28 cellular contexts compared by ENCODE assay signal in the genomic region with DNA sequence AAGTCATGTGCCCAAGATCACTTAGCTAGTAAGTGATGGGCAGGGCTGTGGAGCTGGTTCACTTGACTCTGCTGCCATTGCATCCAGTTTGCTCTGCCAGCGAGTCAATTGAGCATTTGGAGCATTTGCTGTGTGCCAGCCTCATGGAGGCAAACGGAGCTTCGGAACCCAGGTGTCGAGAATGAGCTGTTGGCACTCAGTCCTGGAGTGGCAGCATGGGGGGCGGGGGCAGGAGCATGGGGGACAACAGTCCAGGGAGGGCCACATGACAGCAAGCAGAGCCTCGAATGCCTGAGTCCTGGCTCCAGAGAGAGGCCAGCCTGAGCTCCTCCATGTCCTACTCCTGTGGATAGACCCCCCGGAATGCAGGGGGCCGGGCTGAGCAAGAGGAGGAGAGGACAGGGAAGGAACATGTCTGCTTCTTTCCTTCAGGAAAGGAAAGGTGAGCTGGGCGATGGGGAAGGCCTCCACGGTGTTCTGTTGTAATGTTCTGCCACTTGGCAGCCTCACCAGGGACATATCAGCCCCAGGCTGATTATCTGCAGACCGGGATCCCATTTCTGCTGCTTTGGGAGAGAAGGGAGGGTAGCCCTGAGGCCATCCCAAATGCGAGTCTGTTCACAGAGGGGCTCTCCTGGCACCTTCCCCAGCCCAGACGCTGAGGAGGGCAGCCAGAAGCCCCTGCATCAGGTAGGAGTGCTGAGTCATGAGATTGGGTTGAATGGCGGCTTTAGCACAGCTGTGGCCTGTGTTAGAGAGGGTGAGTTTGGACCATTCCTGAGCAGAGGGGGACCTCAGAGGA. TPM values are rescaled to one million over a fixed set of nuclear protein-coding genes. Genes with fewer than 3 reads are reported as not detected.
DNase-seq lines count a peak whose midpoint lies in the region; ATAC-seq, FAIRE-seq and TF ChIP-seq lines count a peak whose summit lies in the region.
"Had no signal": no experiment of that assay in that cellular context is flagged by ENCODE, and none has a peak within 500 bp of the region (broad histone marks: within the 10 kb centered on the region; RNA-seq: fewer than 3 reads in every experiment).

No MANE protein-coding gene starts in this region.

- H2BK12ac ChIP-seq in trophoblast cell (ENCODE audit: low read length), result no peak overlapping the region

- no peak overlapping the region for H4K91ac ChIP-seq in trophoblast cell (ENCODE audit: low read depth, low read length)

- POLR2A ChIA-PET in K562 (lab: Yijun Ruan, JAX), result interaction anchor here (1.0 to 1.7 kb wide), 3 partner anchors 12 to 31 kb away, joined by 3 to 4 read pairs (median 3); no protein-coding TSS in a partner anchor

- H3K36me3 ChIP-seq in K562 (ENCODE audit: control insufficient read depth, insufficient read depth, low read length) (peaks cover 12% of the 10 kb centered on the region; the same call in 2 of the 3 replicates), trophoblast cell (ENCODE audit: control insufficient read depth in 1 of 2, insufficient read depth in 2 of 2, low read length in 2 of 2) (no peaks in the 10 kb centered on the region)
- H3K36me3 ChIP-seq: thyroid gland had no signal

- no peak overlapping the region for H4K12ac ChIP-seq in trophoblast cell (ENCODE audit: low read depth, low read length)

- H4K8ac ChIP-seq in trophoblast cell (ENCODE audit: low read depth, low read length), result no peak overlapping the region

- H3K4me1 ChIP-seq in K562 (replicated peaks in 1 of 2; ENCODE audit: control insufficient read depth in 2 of 2, insufficient read depth in 2 of 2, low read length in 2 of 2), result peaks cover 0 to 46% of the 10 kb centered on the region in 2 experiments; a peak in 3 of 5 replicates
- H3K4me1 ChIP-seq in trophoblast cell (ENCODE audit: control insufficient read depth in 1 of 2, insufficient read depth in 2 of 2, low read length in 2 of 2), result peaks cover 10 to 22% of the 10 kb centered on the region in 2 experiments
- H3K4me1 ChIP-seq: thyroid gland had no signal

- no peak overlapping the region for H3K23ac ChIP-seq in trophoblast cell (ENCODE audit: low read length)

- H3K4me3 Mint-ChIP-seq in activated naive CD4-positive, alpha-beta T cell treated with anti-CD3 and anti-CD28 coated beads, Interleukin-2, amount 50 U/mL, for 24 hours, result no peak overlapping the region
- H3K4me3 Mint-ChIP-seq in activated naive CD4-positive, alpha-beta T cell treated with anti-CD3 and anti-CD28 coated beads, Interleukin-2, amount 10 ng/mL, durations not matched to agents 7 days and 5 days, result no peak overlapping the region
- H3K4me3 Mint-ChIP-seq: T-helper 2 cell treated with Interferon-gamma antibody and Interleukin-4, amounts not matched to agents 5 μg/mL and 100 μg/mL, for 36 hours had no signal

- no peaks in the 10 kb centered on the region for H3K27me3 Mint-ChIP-seq in activated naive CD4-positive, alpha-beta T cell treated with anti-CD3 and anti-CD28 coated beads, Interleukin-2, amount 50 U/mL, for 24 hours
- H3K27me3 Mint-ChIP-seq in activated naive CD4-positive, alpha-beta T cell treated with anti-CD3 and anti-CD28 coated beads, Interleukin-2, amount 10 ng/mL, durations not matched to agents 7 days and 5 days, result no peaks in the 10 kb centered on the region

- no peak overlapping the region for H2AK5ac ChIP-seq in trophoblast cell (ENCODE audit: low read length)

- no peak overlapping the region; a peak in 1 of 4 replicates for H3K9ac ChIP-seq in K562 (ENCODE audit: insufficient read depth in 1 of 2, low read depth in 2 of 2, low read length in 2 of 2)
- H3K9ac ChIP-seq in trophoblast cell (ENCODE audit: low read length), result no peak overlapping the region
- H3K9ac ChIP-seq: GM23248 had no signal

- no peak for TF ChIP-seq CTCF in K562 (IDR thresholded peaks at IDR 0.05 in 2 of 3, conservative IDR thresholded peaks at IDR 0.05 in 1 of 3; ENCODE audit: insufficient read depth in 2 of 3, low read depth in 1 of 3, low read length in 3 of 3)

- no peak overlapping the region for H2BK120ac ChIP-seq in trophoblast cell (ENCODE audit: insufficient read depth, low read length, poor library complexity)

- no peaks in the 10 kb centered on the region for H3K36me3 Mint-ChIP-seq in activated naive CD4-positive, alpha-beta T cell treated with anti-CD3 and anti-CD28 coated beads, Interleukin-2, amount 50 U/mL, for 24 hours
- H3K36me3 Mint-ChIP-seq in activated naive CD4-positive, alpha-beta T cell treated with anti-CD3 and anti-CD28 coated beads, Interleukin-2, amount 10 ng/mL, durations not matched to agents 7 days and 5 days, result peaks cover 2% of the 10 kb centered on the region

- no peaks in the 10 kb centered on the region for H3K9me3 Mint-ChIP-seq in activated naive CD4-positive, alpha-beta T cell treated with anti-CD3 and anti-CD28 coated beads, Interleukin-2, amount 50 U/mL, for 24 hours
- H3K9me3 Mint-ChIP-seq in activated naive CD4-positive, alpha-beta T cell treated with anti-CD3 and anti-CD28 coated beads, Interleukin-2, amount 10 ng/mL, durations not matched to agents 7 days and 5 days, result no peaks in the 10 kb centered on the region
- H3K9me3 Mint-ChIP-seq: T-helper 2 cell treated with Interferon-gamma antibody and Interleukin-4, amounts not matched to agents 5 μg/mL and 100 μg/mL, for 36 hours had no signal

- no peak for FAIRE-seq in K562 (lab: Jason Lieb, UNC)
- FAIRE-seq: A204.1, frontal cortex, GM19239, RCC 7860 had no signal

- no peak overlapping the region for H3K4me2 ChIP-seq in K562 (ENCODE audit: insufficient read depth, low read length)
- no peak overlapping the region for H3K4me2 ChIP-seq in trophoblast cell (ENCODE audit: low read length)

- peaks cover 42% of the 10 kb centered on the region for H3K4me1 Mint-ChIP-seq in activated naive CD4-positive, alpha-beta T cell treated with anti-CD3 and anti-CD28 coated beads, Interleukin-2, amount 50 U/mL, for 24 hours
- peaks cover 2% of the 10 kb centered on the region for H3K4me1 Mint-ChIP-seq in activated naive CD4-positive, alpha-beta T cell treated with anti-CD3 and anti-CD28 coated beads, Interleukin-2, amount 10 ng/mL, durations not matched to agents 7 days and 5 days

- in situ Hi-C loops in G401 (cut with HindIII; ENCODE audit: low sequenced_read_pairs) (no loop called here), K562 (cut with MboI) (no loop called here)

- TF ChIP-seq EP300 in K562 (IDR thresholded peaks at IDR 0.05; ENCODE audit: low read length), result no peak

- TF ChIP-seq RAD21 in K562 (CRISPR knock-in tag; conservative IDR thresholded peaks at IDR 0.05 in 1 of 2, IDR thresholded peaks at IDR 0.05 in 1 of 2), result no peak

- WGBS in K562 (ENCODE audit: insufficient coverage, low coverage, missing lambda C conversion rate), result 66% methylated on average over 11 of the region's 14 CpGs
- no CpG with 5 or more reads among the region's 14 CpGs for WGBS in trophoblast cell (ENCODE audit: extremely low coverage, insufficient coverage, insufficient read length)

- no TSS peak for BruUV-seq in K562 (replicated peaks; lab: Mats Ljungman, UMichigan)

- H2AFZ ChIP-seq in K562 (ENCODE audit: low read depth, low read length), result no peak overlapping the region
- H2AFZ ChIP-seq in trophoblast cell (ENCODE audit: insufficient read depth, low read length, poor library complexity), result no peak overlapping the region
- H2AFZ ChIP-seq: GM23248 had no signal

- peak; percentile 21; the same call in 1 of the 3 replicates for ATAC-seq in K562

- no peak overlapping the region for H3K4ac ChIP-seq in trophoblast cell (ENCODE audit: low read depth, low read length)

- H3K27ac Mint-ChIP-seq in activated naive CD4-positive, alpha-beta T cell treated with anti-CD3 and anti-CD28 coated beads, Interleukin-2, amount 50 U/mL, for 24 hours, result peak overlapping the region; percentile 84
- H3K27ac Mint-ChIP-seq in activated naive CD4-positive, alpha-beta T cell treated with anti-CD3 and anti-CD28 coated beads, Interleukin-2, amount 10 ng/mL, durations not matched to agents 7 days and 5 days, result no peak overlapping the region
- H3K27ac Mint-ChIP-seq: T-helper 2 cell treated with Interferon-gamma antibody and Interleukin-4, amounts not matched to agents 5 μg/mL and 100 μg/mL, for 36 hours had no signal

- H4K20me1 ChIP-seq in K562 (replicated peaks; ENCODE audit: control insufficient read depth, insufficient read depth, low read length), result peaks cover 8% of the 10 kb centered on the region; the same call in 1 of the 2 replicates

- H3K27me3 ChIP-seq in K562 (ENCODE audit: control insufficient read depth in 2 of 2, insufficient read depth in 2 of 2, low read length in 2 of 2) (no peaks in the 10 kb centered on the region), trophoblast cell (ENCODE audit: insufficient read depth, low read length) (no peaks in the 10 kb centered on the region)
- H3K27me3 ChIP-seq: esophagus muscularis mucosa, thyroid gland had no signal

- H3K9me3 ChIP-seq in K562 (replicated peaks; ENCODE audit: control insufficient read depth, insufficient read depth, low read depth, low read length), result no peaks in the 10 kb centered on the region
- H3K9me3 ChIP-seq in trophoblast cell (ENCODE audit: insufficient read depth, low read depth, low read length), result peaks cover 4% of the 10 kb centered on the region
- H3K9me3 ChIP-seq: esophagus muscularis mucosa, thyroid gland had no signal

- CTCF ChIA-PET in activated naive CD4-positive, alpha-beta T cell treated with anti-CD3 and anti-CD28 coated beads, Interleukin-2, amount 10 ng/mL, durations not matched to agents 7 days and 5 days (lab: Charles Lee), result interaction anchor here (1.4 kb wide), 1 partner anchor 46 kb away, joined by 3 read pairs; no protein-coding TSS in a partner anchor
- CTCF ChIA-PET in K562 (lab: Yijun Ruan, JAX; ENCODE audit: low intra/inter-chr PET ratio), result no interaction called here

- H2BK5ac ChIP-seq in trophoblast cell (ENCODE audit: low read depth, low read length, poor library complexity), result no peak overlapping the region

- no peak overlapping the region for H3K14ac ChIP-seq in trophoblast cell (ENCODE audit: low read length)

- peaks cover 12% of the 10 kb centered on the region for H3K79me2 ChIP-seq in K562 (ENCODE audit: control insufficient read depth, insufficient read depth, low read length)
- no peaks in the 10 kb centered on the region for H3K79me2 ChIP-seq in trophoblast cell (ENCODE audit: control insufficient read depth, insufficient read depth, low read length, poor library complexity)

- H3K9me1 ChIP-seq in K562 (ENCODE audit: control insufficient read depth, insufficient read depth, low read length), result peaks cover 3% of the 10 kb centered on the region

- no peak for DNase-seq in activated naive CD4-positive, alpha-beta T cell treated with anti-CD3 and anti-CD28 coated beads, Interleukin-2, amount 10 ng/mL, durations not matched to agents 7 days and 5 days
- DNase-seq in G401 (ENCODE audit: low spot score) (peak; percentile 85), K562 (ENCODE audit: extremely low read depth in 1 of 4, low spot score in 3 of 4) (no peak), trophoblast cell (no peak), UCSD-AML1 (lab: John Stamatoyannopoulos, UW; ENCODE audit: unreplicated experiment) (no peak), SW 1271 (lab: John Stamatoyannopoulos, UW) (no peak)
- no peak for DNase-seq in stimulated activated CD4-positive, alpha-beta T cell treated with anti-CD3 and anti-CD28 coated beads, Interleukin-2, amount 100 ng/mL, for 24 hours
- DNase-seq: activated CD4-positive, alpha-beta T cell treated with anti-CD3 and anti-CD28 coated beads, Interleukin-2, amount 50 U/mL, for 48 hours; activated naive CD4-positive, alpha-beta T cell treated with Interleukin-2 at 50 U/mL for 16 hours; effector memory CD4-positive, alpha-beta T cell; GM23248; islet precursor cell; NCI-H1436 treated with DMSO at 0.1 percent for 48 hours; NCI-H2171; NCI-H524; stimulated activated CD4-positive, alpha-beta T cell treated with anti-CD3 and anti-CD28 coated beads, Interleukin-1b, Interleukin-23, amount 100 ng/mL, for 48 hours; stimulated activated naive CD4-positive, alpha-beta T cell; thyroid gland had no signal

- no peaks in the 10 kb centered on the region for H3K79me1 ChIP-seq in trophoblast cell (ENCODE audit: low read length)

- H3K27ac ChIP-seq in K562 (ENCODE audit: extremely low read depth, low read depth, low read length) (no peak overlapping the region), trophoblast cell (ENCODE audit: low read depth, low read length) (no peak overlapping the region)
- H3K27ac ChIP-seq: esophagus muscularis mucosa, GM23248, HL-60, skin epidermis, thyroid gland had no signal

- TF ChIP-seq POLR2A in K562 (conservative IDR thresholded peaks at IDR 0.05), result no peak

- no peak overlapping the region for H3K4me3 ChIP-seq in K562
- no peak overlapping the region for H3K4me3 ChIP-seq in trophoblast cell (ENCODE audit: low read depth, low read length)
- H3K4me3 ChIP-seq: esophagus muscularis mucosa, GM23248, lung, skin epidermis, thyroid gland had no signal

- peak overlapping the region; percentile 2 for H3K18ac ChIP-seq in trophoblast cell (ENCODE audit: low read length)

- intact Hi-C loops in K562 (cut with micrococcal nuclease), result no loop called here

RNA-seq across cellular contexts. Expression of a gene that starts 59.6 kb away (rescaled TPM):
- total RNA-seq in G401 (2014; rRNA removed; shearing (Covaris generic)), result 12.7 and 34.8 TPM in 2 replicates
- total RNA-seq in K562 (2011; cell fraction: chromatin; rRNA removed; ENCODE audit: low replicate concordance), result 25.1 and 67.2 TPM in 2 replicates
- total RNA-seq in K562 (2011; cell fraction: nucleolus; rRNA removed), result 37.1 and 44.9 TPM in 2 replicates
- total RNA-seq in K562 (2011; cell fraction: nucleoplasm; rRNA removed), result 28.7 and 29.2 TPM in 2 replicates
- 56.2 and 62.9 TPM in 2 replicates for total RNA-seq in K562 (2014; rRNA removed)
- 9.5 and 10.9 TPM in 2 replicates for total RNA-seq in K562 (2014; rRNA removed; fragmentation: Illumina TruSeq; extraction: Trizol)
- total RNA-seq in K562 (2015; rRNA removed; fragmentation: Illumina TruSeq; extraction: Trizol), result 20.2 and 25.0 TPM in 2 replicates
- total RNA-seq in K562 (2021), result 61.5 and 65.5 TPM in 2 replicates
- 23.9 and 48.2 TPM in 2 replicates for polyA plus RNA-seq in K562 (2011; rRNA removed)
- polyA plus RNA-seq in K562 (2011; cell fraction: cytosol; rRNA removed), result 44.1 and 78.0 TPM in 2 replicates
- 49.6 and 80.3 TPM in 2 replicates for polyA plus RNA-seq in K562 (2011; cell fraction: nucleus; rRNA removed)
- polyA plus RNA-seq in K562 (2012), result 67.3 and 117 TPM in 2 replicates
- 36.5 and 74.6 TPM in 2 replicates for polyA plus RNA-seq in K562 (2014; fragmentation: Illumina TruSeq; extraction: Trizol)
- 1 to 10 TPM; 2.7 to 3.1 TPM for polyA plus RNA-seq in K562 (2014; fragmentation: Nextera tagmentation; extraction: Ambion mirVana)
- polyA plus RNA-seq in K562 (2014; rRNA removed), result 41.0 and 44.2 TPM in 2 replicates
- 11.6 and 13.9 TPM in 2 replicates for polyA minus RNA-seq in K562 (2011; rRNA and poly(A)+ RNA removed)
- 32.4 and 46.1 TPM in 2 replicates for polyA minus RNA-seq in K562 (2011; cell fraction: cytosol; rRNA and poly(A)+ RNA removed)
- polyA minus RNA-seq in K562 (2011; cell fraction: nucleus; rRNA and poly(A)+ RNA removed), result 19.9 and 22.5 TPM in 2 replicates
- 124 and 139 TPM in 2 replicates for polyA plus RNA-seq in trophoblast cell (2013)
